In the genomic region with DNA sequence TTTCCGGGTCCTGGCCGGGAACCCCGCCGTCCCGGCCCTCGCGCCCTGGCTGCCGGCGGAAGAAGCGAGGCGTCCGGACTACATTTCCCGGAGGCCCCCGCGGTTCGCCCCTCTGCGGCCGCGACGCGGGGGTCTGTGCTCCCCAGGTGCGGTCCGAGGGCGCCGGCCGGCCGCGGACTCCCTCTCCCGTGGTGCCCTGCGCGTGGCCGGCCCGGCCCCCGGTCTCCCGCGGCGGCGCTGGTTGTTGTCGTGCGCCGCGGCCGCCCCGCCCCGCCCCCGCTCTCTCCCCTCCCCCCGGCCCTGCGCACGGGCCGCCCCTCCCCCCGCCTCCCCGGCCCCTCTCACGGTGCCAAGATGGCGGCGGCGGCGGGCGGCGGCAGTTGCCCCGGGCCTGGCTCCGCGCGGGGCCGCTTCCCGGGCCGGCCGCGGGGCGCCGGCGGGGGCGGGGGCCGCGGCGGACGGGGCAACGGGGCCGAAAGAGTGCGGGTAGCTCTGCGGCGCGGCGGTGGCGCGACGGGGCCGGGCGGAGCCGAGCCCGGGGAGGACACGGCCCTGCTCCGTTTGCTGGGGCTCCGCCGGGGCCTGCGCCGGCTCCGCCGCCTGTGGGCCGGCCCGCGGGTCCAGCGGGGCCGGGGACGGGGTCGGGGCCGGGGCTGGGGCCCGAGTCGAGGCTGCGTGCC, we compare ENCODE assay signal across 8 cellular contexts. TPM values are rescaled to one million over a fixed set of nuclear protein-coding genes. Genes with fewer than 3 reads are reported as not detected.
DNase-seq lines count a peak whose midpoint lies in the region; ATAC-seq and TF ChIP-seq lines count a peak whose summit lies in the region.

A gene with protein sequence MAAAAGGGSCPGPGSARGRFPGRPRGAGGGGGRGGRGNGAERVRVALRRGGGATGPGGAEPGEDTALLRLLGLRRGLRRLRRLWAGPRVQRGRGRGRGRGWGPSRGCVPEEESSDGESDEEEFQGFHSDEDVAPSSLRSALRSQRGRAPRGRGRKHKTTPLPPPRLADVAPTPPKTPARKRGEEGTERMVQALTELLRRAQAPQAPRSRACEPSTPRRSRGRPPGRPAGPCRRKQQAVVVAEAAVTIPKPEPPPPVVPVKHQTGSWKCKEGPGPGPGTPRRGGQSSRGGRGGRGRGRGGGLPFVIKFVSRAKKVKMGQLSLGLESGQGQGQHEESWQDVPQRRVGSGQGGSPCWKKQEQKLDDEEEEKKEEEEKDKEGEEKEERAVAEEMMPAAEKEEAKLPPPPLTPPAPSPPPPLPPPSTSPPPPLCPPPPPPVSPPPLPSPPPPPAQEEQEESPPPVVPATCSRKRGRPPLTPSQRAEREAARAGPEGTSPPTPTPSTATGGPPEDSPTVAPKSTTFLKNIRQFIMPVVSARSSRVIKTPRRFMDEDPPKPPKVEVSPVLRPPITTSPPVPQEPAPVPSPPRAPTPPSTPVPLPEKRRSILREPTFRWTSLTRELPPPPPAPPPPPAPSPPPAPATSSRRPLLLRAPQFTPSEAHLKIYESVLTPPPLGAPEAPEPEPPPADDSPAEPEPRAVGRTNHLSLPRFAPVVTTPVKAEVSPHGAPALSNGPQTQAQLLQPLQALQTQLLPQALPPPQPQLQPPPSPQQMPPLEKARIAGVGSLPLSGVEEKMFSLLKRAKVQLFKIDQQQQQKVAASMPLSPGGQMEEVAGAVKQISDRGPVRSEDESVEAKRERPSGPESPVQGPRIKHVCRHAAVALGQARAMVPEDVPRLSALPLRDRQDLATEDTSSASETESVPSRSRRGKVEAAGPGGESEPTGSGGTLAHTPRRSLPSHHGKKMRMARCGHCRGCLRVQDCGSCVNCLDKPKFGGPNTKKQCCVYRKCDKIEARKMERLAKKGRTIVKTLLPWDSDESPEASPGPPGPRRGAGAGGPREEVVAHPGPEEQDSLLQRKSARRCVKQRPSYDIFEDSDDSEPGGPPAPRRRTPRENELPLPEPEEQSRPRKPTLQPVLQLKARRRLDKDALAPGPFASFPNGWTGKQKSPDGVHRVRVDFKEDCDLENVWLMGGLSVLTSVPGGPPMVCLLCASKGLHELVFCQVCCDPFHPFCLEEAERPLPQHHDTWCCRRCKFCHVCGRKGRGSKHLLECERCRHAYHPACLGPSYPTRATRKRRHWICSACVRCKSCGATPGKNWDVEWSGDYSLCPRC (N-terminal part only) (plus strand): TSS at position 339 of the 680 bp plus-strand sequence. CDS start 16 bp downstream, at position 355.

- H3K4me3 ChIP-seq in foreskin fibroblast (ENCODE audit: low read depth in 1 of 2, low read length in 2 of 2) (peak within 1 kb of the TSS; percentile 85 to 91), neuron (ENCODE audit: low read length) (peak within 1 kb of the TSS; percentile 95)

- DNase-seq in AG08396 (ENCODE audit: low spot score), result peak; percentile 99
- peak; percentile 82 for DNase-seq in KG1 (lab: John Stamatoyannopoulos, UW)
- no peak for DNase-seq in activated CD8-positive, alpha-beta memory T cell treated with anti-CD3 and anti-CD28 coated beads, Interleukin-2, amount 10 ng/mL, durations not matched to agents 7 days and 5 days
- DNase-seq in foreskin fibroblast, result no peak
- no peak for DNase-seq in stimulated activated CD4-positive, alpha-beta T cell treated with anti-CD3 and anti-CD28 coated beads, Interleukin-15, amount 100 ng/mL, for 24 hours
- DNase-seq in stimulated activated CD4-positive, alpha-beta T cell treated with anti-CD3 and anti-CD28 coated beads, Interleukin-2, amount 100 ng/mL, for 24 hours, result no peak

- peaks cover 32% of the 10 kb centered on the region for H3K4me1 Mint-ChIP-seq in activated CD8-positive, alpha-beta memory T cell treated with anti-CD3 and anti-CD28 coated beads, Interleukin-2, amount 10 ng/mL, durations not matched to agents 7 days and 5 days

- H3K27ac Mint-ChIP-seq in activated CD8-positive, alpha-beta memory T cell treated with anti-CD3 and anti-CD28 coated beads, Interleukin-2, amount 10 ng/mL, durations not matched to agents 7 days and 5 days, result peak within 1 kb of the TSS; percentile 96

- TF ChIP-seq CTCF in foreskin fibroblast (IDR thresholded peaks at IDR 0.05; ENCODE audit: low read depth, low read length), result no peak

- no peaks in the 10 kb centered on the region for H3K9me3 Mint-ChIP-seq in activated CD8-positive, alpha-beta memory T cell treated with anti-CD3 and anti-CD28 coated beads, Interleukin-2, amount 10 ng/mL, durations not matched to agents 7 days and 5 days (ENCODE audit: low read depth)

- peak within 1 kb of the TSS; percentile 89 for H3K4me3 Mint-ChIP-seq in activated CD8-positive, alpha-beta memory T cell treated with anti-CD3 and anti-CD28 coated beads, Interleukin-2, amount 10 ng/mL, durations not matched to agents 7 days and 5 days

- no peaks in the 10 kb centered on the region for H3K27me3 Mint-ChIP-seq in activated CD8-positive, alpha-beta memory T cell treated with anti-CD3 and anti-CD28 coated beads, Interleukin-2, amount 10 ng/mL, durations not matched to agents 7 days and 5 days

- peaks cover 46% of the 10 kb centered on the region for H3K36me3 Mint-ChIP-seq in activated CD8-positive, alpha-beta memory T cell treated with anti-CD3 and anti-CD28 coated beads, Interleukin-2, amount 10 ng/mL, durations not matched to agents 7 days and 5 days

- CTCF ChIA-PET in activated CD8-positive, alpha-beta memory T cell treated with anti-CD3 and anti-CD28 coated beads, Interleukin-2, amount 10 ng/mL, durations not matched to agents 7 days and 5 days (lab: Charles Lee), result interaction anchor here (1.0 to 2.1 kb wide), 6 partner anchors 9 to 102 kb away, joined by 3 to 14 read pairs (median 5); a partner anchor contains a TSS

- no peaks in the 10 kb centered on the region for H3K27me3 ChIP-seq in neuron (ENCODE audit: insufficient read depth, low read length)

- H3K4me1 ChIP-seq in neuron (ENCODE audit: insufficient read depth, low read length), result peaks cover 19% of the 10 kb centered on the region

- no peaks in the 10 kb centered on the region for H3K9me3 ChIP-seq in neuron (ENCODE audit: low read length)

- peak within 1 kb of the TSS; percentile 96 for H2AFZ ChIP-seq in neuron (ENCODE audit: low read depth, low read length)

- peaks cover 25% of the 10 kb centered on the region for H3K36me3 ChIP-seq in neuron (ENCODE audit: insufficient read depth, low read length)

- peak; percentile 52 for ATAC-seq in GM19025 (IDR thresholded peaks at IDR 0.05; ENCODE audit: low read depth, unreplicated experiment)
- peak; percentile 1 for ATAC-seq in activated CD8-positive, alpha-beta memory T cell treated with anti-CD3 and anti-CD28 coated beads, Interleukin-2, amount 10 ng/mL, durations not matched to agents 7 days and 5 days

RNA-seq across cellular contexts. Expression of the gene that starts here (rescaled TPM):
- 10 to 100 TPM; 70.2 to 79.8 TPM for total RNA-seq in activated CD8-positive, alpha-beta memory T cell treated with anti-CD3 and anti-CD28 coated beads, Interleukin-2, amount 10 ng/mL, durations not matched to agents 7 days and 5 days

Comparison
In these comparisons a context has a peak if more than half of its experiments do, and no peak if none do; other contexts are left out.
1. DNase-seq: peak in AG08396 (single experiment) and KG1 (single experiment); none in activated CD8-positive, alpha-beta memory T cell treated with anti-CD3 and anti-CD28 coated beads, Interleukin-2, amount 10 ng/mL, durations not matched to agents 7 days and 5 days (single experiment), foreskin fibroblast (0 of 2), stimulated activated CD4-positive, alpha-beta T cell treated with anti-CD3 and anti-CD28 coated beads, Interleukin-15, amount 100 ng/mL, for 24 hours (single experiment) and stimulated activated CD4-positive, alpha-beta T cell treated with anti-CD3 and anti-CD28 coated beads, Interleukin-2, amount 100 ng/mL, for 24 hours (0 of 2).